In genomic region chr5:161614342-161614741, GRCh38 we compare ENCODE assay signal across 6 cellular contexts.
"Had no signal": no experiment of that assay in that cellular context is flagged by ENCODE, and none has a peak within 500 bp of the region (broad histone marks: within the 10 kb centered on the region; RNA-seq: fewer than 3 reads in every experiment).

No MANE protein-coding gene starts in this region.

- H3K27ac ChIP-seq: HL-60 had no signal

- DNase-seq: IMR-90, KBM-7, KG1 had no signal

- ATAC-seq: HepG2, K562 had no signal

- H3K4me3 ChIP-seq: K562 had no signal
